ENCODE assay signal across 8 cellular contexts in genomic region chr17:64411999-64412771, GRCh38. TPM values are rescaled to one million over a fixed set of nuclear protein-coding genes. Genes with fewer than 3 reads are reported as not detected.
A peak's percentile ranks its signal among the peaks of the same experiment; 100 is the strongest.
DNase-seq lines count a peak whose midpoint lies in the region; ATAC-seq and TF ChIP-seq lines count a peak whose summit lies in the region.

No MANE protein-coding gene starts in this region.

- intact Hi-C loops in body of pancreas (cut with DNase I) = no loop called here

- no peaks in the 10 kb centered on the region for H3F3A ChIP-seq in smooth muscle cell (ENCODE audit: low read depth)

- H3K36me3 ChIP-seq in BLaER1 = no peaks in the 10 kb centered on the region
- H3K36me3 ChIP-seq in body of pancreas (replicated peaks in 1 of 2; ENCODE audit: insufficient read depth in 1 of 2, low read depth in 2 of 2) = no peaks in the 10 kb centered on the region
- H3K36me3 ChIP-seq in smooth muscle cell (ENCODE audit: low read depth) = no peaks in the 10 kb centered on the region

- H3K9ac ChIP-seq in BLaER1 (0 out of 2 replicates have a peak overlapping the region, but pooled peaks have one; percentile 4), smooth muscle cell (ENCODE audit: low read depth) (no peak overlapping the region)

- H3K4me2 ChIP-seq in BLaER1 (peak overlapping the region; percentile 94), smooth muscle cell (peak overlapping the region; percentile 67)

- no peak for TF ChIP-seq POLR2A in body of pancreas (IDR thresholded peaks at IDR 0.05)

- no peaks in the 10 kb centered on the region for H4K20me1 ChIP-seq in BLaER1
- H4K20me1 ChIP-seq in smooth muscle cell (ENCODE audit: low read depth) = no peaks in the 10 kb centered on the region

- ATAC-seq in body of pancreas (peak; percentile 48), HG03196 (IDR thresholded peaks at IDR 0.05; ENCODE audit: unreplicated experiment) (no peak), HG03097 (IDR thresholded peaks at IDR 0.05; ENCODE audit: low FRiP score, unreplicated experiment) (no peak)

- peak overlapping the region; percentile 90 for H2AFZ ChIP-seq in smooth muscle cell (ENCODE audit: low read depth)

- H3K27ac ChIP-seq in BLaER1 (peak overlapping the region; percentile 51), body of pancreas (peak overlapping the region in 1 of 4 donors; percentile 38), smooth muscle cell (ENCODE audit: low read depth) (no peak overlapping the region)

- H3K4me3 ChIP-seq in BLaER1 (peak overlapping the region; percentile 28; the same call in 1 of the 2 replicates), body of pancreas (no peak overlapping the region), smooth muscle cell (peak overlapping the region; percentile 17)

- DNase-seq in NCI-H1417 treated with DMSO at 0.1 percent for 48 hours (lab: John Stamatoyannopoulos, UW) (peak; percentile 29), body of pancreas (peak in 3 of 4 donors; percentile 17 to 62 (median 21)), islet precursor cell (peak; percentile 80), smooth muscle cell (lab: John Stamatoyannopoulos, UW; ENCODE audit: unreplicated experiment) (no peak), T-helper 2 cell (no peak)

- H3K4me1 ChIP-seq in BLaER1 = peaks cover 43% of the 10 kb centered on the region
- H3K4me1 ChIP-seq in body of pancreas = no peaks in the 10 kb centered on the region
- peaks cover 9% of the 10 kb centered on the region for H3K4me1 ChIP-seq in smooth muscle cell (ENCODE audit: low read depth)

- H3K9me3 ChIP-seq in BLaER1 (no peaks in the 10 kb centered on the region), body of pancreas (no peaks in the 10 kb centered on the region), smooth muscle cell (replicated peaks; ENCODE audit: low read depth) (no peaks in the 10 kb centered on the region)

- WGBS in body of pancreas, 2 donors = 49 to 50% methylated on average over 21 to 24 of the region's 24 CpGs
- 43% methylated on average over 24 of the region's 24 CpGs for WGBS in smooth muscle cell (ENCODE audit: low lambda C conversion rate)

- H3K27me3 ChIP-seq in BLaER1 (no peaks in the 10 kb centered on the region), body of pancreas (no peaks in the 10 kb centered on the region), smooth muscle cell (ENCODE audit: low read depth) (no peaks in the 10 kb centered on the region)

- no peaks in the 10 kb centered on the region for H3K79me2 ChIP-seq in smooth muscle cell (ENCODE audit: low read depth)

- TF ChIP-seq CTCF in body of pancreas (IDR thresholded peaks at IDR 0.05) (no peak), smooth muscle cell (IDR thresholded peaks at IDR 0.05; ENCODE audit: borderline replicate concordance, insufficient read depth, poor library complexity, severe bottlenecking) (no peak)

RNA-seq across cellular contexts. Expression of gene PECAM1, which starts 21.5 kb away (rescaled TPM):
- total RNA-seq in body of pancreas (10 to 100 TPM; 12.5 to 45.4 TPM), smooth muscle cell (not detected in 2 replicates)
- polyA plus RNA-seq in smooth muscle cell = not detected in 2 replicates

RNA-seq across cellular contexts. Expression of gene MILR1, which starts 36.7 kb away (rescaled TPM):
- total RNA-seq in body of pancreas = 1 to 10 TPM in 1 of 2 donors, not detected in 1; 4.9 TPM
- not detected in 2 replicates for total RNA-seq in smooth muscle cell
- polyA plus RNA-seq in smooth muscle cell = not detected in 2 replicates

Comparison
In these comparisons a context has a peak if more than half of its experiments do, and no peak if none do; other contexts are left out.
1. H3K4me3 ChIP-seq: peak in BLaER1 (single experiment) and smooth muscle cell (single experiment); none in body of pancreas (0 of 2).
2. DNase-seq: peak in NCI-H1417 treated with DMSO at 0.1 percent for 48 hours (single experiment), body of pancreas (3 of 4) and islet precursor cell (single experiment); none in smooth muscle cell (single experiment) and T-helper 2 cell (0 of 5).
3. RNA of gene PECAM1, which starts 21.5 kb away (total RNA-seq): 12.5 to 45.4 TPM in body of pancreas; not detected in smooth muscle cell; every median in the first group is over 10 times any median in the second.